1 cellular context compared by ENCODE assay signal in genomic region chr20:58497911-58498310, GRCh38.
TF ChIP-seq lines count a peak whose summit lies in the region.

No MANE protein-coding gene starts in this region.

TF ChIP-seq in HepG2, 621 proteins besides CTCF, POLR2A, EP300 and RAD21 (continued from another document):
- TF ChIP-seq SNAPC4 (CRISPR knock-in tag; IDR thresholded peaks at IDR 0.05) (no peak), HCFC1 (IDR thresholded peaks at IDR 0.05; ENCODE audit: low read depth, low read length) (no peak), ZNF121 (CRISPR knock-in tag; IDR thresholded peaks at IDR 0.05) (no peak), CBX2 (IDR thresholded peaks at IDR 0.05; ENCODE audit: low read depth, low read length) (no peak), CBX2 (CRISPR knock-in tag; IDR thresholded peaks at IDR 0.05; ENCODE audit: low read depth) (no peak), NFE2 (CRISPR knock-in tag; IDR thresholded peaks at IDR 0.05) (no peak), ZNF713 (CRISPR knock-in tag; IDR thresholded peaks at IDR 0.05) (no peak), ZBTB38 (CRISPR knock-in tag; IDR thresholded peaks at IDR 0.05) (no peak), GPBP1L1 (CRISPR knock-in tag; IDR thresholded peaks at IDR 0.05) (no peak)
